12 cellular contexts compared by ENCODE assay signal in genomic region chr9:79264511-79265448, GRCh38.
A peak's percentile ranks its signal among the peaks of the same experiment; 100 is the strongest.
DNase-seq lines count a peak whose midpoint lies in the region; ATAC-seq and TF ChIP-seq lines count a peak whose summit lies in the region.
"Had no signal": no experiment of that assay in that cellular context is flagged by ENCODE, and none has a peak within 500 bp of the region (broad histone marks: within the 10 kb centered on the region; RNA-seq: fewer than 3 reads in every experiment).

No MANE protein-coding gene starts in this region.

- H3K9me3 ChIP-seq in neutrophil, result no peaks in the 10 kb centered on the region
- H3K9me3 ChIP-seq: left ventricle myocardium inferior had no signal

- no peak overlapping the region for H3K4me3 Mint-ChIP-seq in immature natural killer cell
- H3K4me3 Mint-ChIP-seq: activated CD8-positive, alpha-beta memory T cell treated with anti-CD3 and anti-CD28 coated beads, Interleukin-2, amount 10 ng/mL, durations not matched to agents 7 days and 5 days; activated naive CD8-positive, alpha-beta T cell treated with anti-CD3 and anti-CD28 coated beads for 36 hours had no signal

- no peaks in the 10 kb centered on the region for H3K36me3 ChIP-seq in neutrophil
- H3K36me3 ChIP-seq: left ventricle myocardium inferior had no signal

- H3K27me3 Mint-ChIP-seq in immature natural killer cell (ENCODE audit: low read depth in 3 of 3), result peaks cover 3 to 13% (median 4%) of the 10 kb centered on the region in 3 donors

- no peaks in the 10 kb centered on the region for H3K4me1 Mint-ChIP-seq in immature natural killer cell
- H3K4me1 Mint-ChIP-seq: activated CD8-positive, alpha-beta memory T cell treated with anti-CD3 and anti-CD28 coated beads, Interleukin-2, amount 10 ng/mL, durations not matched to agents 7 days and 5 days had no signal

- H3K4me3 ChIP-seq in neutrophil (ENCODE audit: low read depth in 1 of 2, low read length in 1 of 2), result peak overlapping the region in 1 of 2 experiments; percentile 11
- H3K4me3 ChIP-seq: left ventricle myocardium inferior had no signal

- H3K27ac Mint-ChIP-seq in immature natural killer cell, result no peak overlapping the region
- H3K27ac Mint-ChIP-seq: activated CD8-positive, alpha-beta memory T cell treated with anti-CD3 and anti-CD28 coated beads, Interleukin-2, amount 10 ng/mL, durations not matched to agents 7 days and 5 days; activated naive CD8-positive, alpha-beta T cell treated with anti-CD3 and anti-CD28 coated beads for 36 hours had no signal

- H3K27ac ChIP-seq in neutrophil, result peak overlapping the region; percentile 50
- H3K27ac ChIP-seq: left ventricle myocardium inferior had no signal

- peak; percentile 59 for DNase-seq in EH (ENCODE audit: low read depth)
- peak; percentile 77 for DNase-seq in NCI-H1436 treated with DMSO at 0.1 percent for 48 hours (lab: John Stamatoyannopoulos, UW)
- DNase-seq in SIG-M5 (lab: John Stamatoyannopoulos, UW), result peak; percentile 69
- DNase-seq in immature natural killer cell, result no peak
- DNase-seq in activated gamma-delta T cell (lab: John Stamatoyannopoulos, UW), result no peak
- DNase-seq: activated CD8-positive, alpha-beta memory T cell treated with anti-CD3 and anti-CD28 coated beads, Interleukin-2, amount 10 ng/mL, durations not matched to agents 7 days and 5 days; activated naive CD8-positive, alpha-beta T cell treated with anti-CD3 and anti-CD28 coated beads for 36 hours; NCI-H1048 had no signal

- TF ChIP-seq CTCF in neutrophil (IDR thresholded peaks at IDR 0.05), result no peak

- peaks cover 0 to 11% (median 2%) of the 10 kb centered on the region in 6 donors for H3K9me3 Mint-ChIP-seq in immature natural killer cell

- peaks cover 30 to 50% of the 10 kb centered on the region in 2 experiments for H3K4me1 ChIP-seq in neutrophil (ENCODE audit: control insufficient read depth in 1 of 2, insufficient read depth in 1 of 2, low read depth in 1 of 2, low read length in 1 of 2)
- H3K4me1 ChIP-seq: left ventricle myocardium inferior had no signal

- H3K36me3 Mint-ChIP-seq in immature natural killer cell, result no peaks in the 10 kb centered on the region
- H3K36me3 Mint-ChIP-seq: activated CD8-positive, alpha-beta memory T cell treated with anti-CD3 and anti-CD28 coated beads, Interleukin-2, amount 10 ng/mL, durations not matched to agents 7 days and 5 days; activated naive CD8-positive, alpha-beta T cell treated with anti-CD3 and anti-CD28 coated beads for 36 hours had no signal

- H3K27me3 ChIP-seq in neutrophil, result no peaks in the 10 kb centered on the region

- ATAC-seq in HG02588 (IDR thresholded peaks at IDR 0.05; ENCODE audit: unreplicated experiment), result no peak
- no peak for ATAC-seq in GM19324 (IDR thresholded peaks at IDR 0.05; ENCODE audit: low FRiP score, unreplicated experiment)
- ATAC-seq: activated CD8-positive, alpha-beta memory T cell treated with anti-CD3 and anti-CD28 coated beads, Interleukin-2, amount 10 ng/mL, durations not matched to agents 7 days and 5 days had no signal

Comparison
In these comparisons a context has a peak if more than half of its experiments do, and no peak if none do; other contexts are left out.
1. DNase-seq: peak in EH (single experiment), NCI-H1436 treated with DMSO at 0.1 percent for 48 hours (single experiment) and SIG-M5 (single experiment); none in immature natural killer cell (0 of 3) and activated gamma-delta T cell (single experiment).